ENCODE assay signal across 27 cellular contexts in the genomic region with DNA sequence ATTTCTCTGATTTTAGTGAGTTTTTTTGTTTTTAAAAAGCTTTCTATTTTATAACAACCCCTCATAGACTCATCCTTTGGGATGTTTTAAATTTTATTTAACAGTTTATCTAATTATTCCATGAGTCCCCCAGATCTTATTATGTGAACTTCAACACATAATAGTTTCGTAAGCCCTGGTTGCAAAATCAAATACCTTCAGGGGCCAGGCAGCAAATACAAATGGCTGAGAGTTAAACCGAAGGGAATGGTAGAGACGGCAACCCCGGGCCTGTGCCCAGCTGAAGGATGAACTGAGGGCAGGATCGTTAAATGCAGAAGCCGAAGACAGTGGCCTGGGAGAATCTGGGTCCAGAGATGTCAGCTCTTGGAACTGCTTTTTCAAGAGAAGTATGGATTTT.
DNase-seq lines count a peak whose midpoint lies in the region; ATAC-seq and TF ChIP-seq lines count a peak whose summit lies in the region.
"Had no signal": no experiment of that assay in that cellular context is flagged by ENCODE, and none has a peak within 500 bp of the region (broad histone marks: within the 10 kb centered on the region; RNA-seq: fewer than 3 reads in every experiment).

No MANE protein-coding gene starts in this region.

- H3K27ac ChIP-seq in PC-9 (peak overlapping the region; percentile 27; the same call in 1 of the 2 replicates), neutrophil (peak overlapping the region; percentile 76)
- H3K27ac ChIP-seq: stomach, transverse colon, WERI-Rb-1 had no signal

- peaks cover 21% of the 10 kb centered on the region for H3K4me1 ChIP-seq in PC-9 (replicated peaks; ENCODE audit: insufficient read depth)
- peaks cover 57 to 58% of the 10 kb centered on the region in 2 experiments for H3K4me1 ChIP-seq in neutrophil (ENCODE audit: control insufficient read depth in 1 of 2, insufficient read depth in 1 of 2, low read depth in 1 of 2, low read length in 1 of 2)
- H3K4me1 ChIP-seq: prostate gland had no signal

- no TSS peak for BruUV-seq in PC-9 (replicated peaks; lab: Mats Ljungman, UMichigan)

- H3K4me3 Mint-ChIP-seq in CD14-positive monocyte: no peak overlapping the region
- H3K4me3 Mint-ChIP-seq: activated CD4-positive, alpha-beta T cell treated with anti-CD3 and anti-CD28 coated beads, Interleukin-2, amount 10 ng/mL, durations not matched to agents 24 days and 14 days; activated T-cell treated with anti-CD3 and anti-CD28 coated beads, Interleukin-2, amount 50 U/mL, for 4 hours; H9; memory B cell; T-helper 2 cell treated with Interferon-gamma antibody and Interleukin-4, amounts not matched to agents 5 μg/mL and 100 μg/mL, for 36 hours had no signal

- peaks cover 15% of the 10 kb centered on the region for H3F3A ChIP-seq in PC-9 (ENCODE audit: insufficient read depth, low read depth)

- no peaks in the 10 kb centered on the region for H3K9me2 ChIP-seq in PC-9 (ENCODE audit: insufficient read depth)

- no peaks in the 10 kb centered on the region for H3K79me2 ChIP-seq in PC-9 (ENCODE audit: low read depth)

- H3K4me3 ChIP-seq in PC-9 (no peak overlapping the region), fibroblast of pulmonary artery (replicated peaks; ENCODE audit: low read depth, low read length) (no peak overlapping the region), neutrophil (ENCODE audit: low read depth in 1 of 2, low read length in 1 of 2) (no peak overlapping the region)
- H3K4me3 ChIP-seq: prostate gland, stomach, transverse colon had no signal

- no peak for ATAC-seq in HG02973 (IDR thresholded peaks at IDR 0.05; ENCODE audit: unreplicated experiment)
- ATAC-seq: activated T-cell treated with anti-CD3 and anti-CD28 coated beads, Interleukin-2, amount 50 U/mL, for 4 hours; PC-3; Right ventricle myocardium inferior had no signal

- peaks cover 69% of the 10 kb centered on the region for H3K4me1 Mint-ChIP-seq in CD14-positive monocyte

- H3K27me3 Mint-ChIP-seq in CD14-positive monocyte (ENCODE audit: low read depth in 3 of 3): no peaks in the 10 kb centered on the region
- H3K27me3 Mint-ChIP-seq: activated CD4-positive, alpha-beta T cell treated with anti-CD3 and anti-CD28 coated beads, Interleukin-2, amount 10 ng/mL, durations not matched to agents 24 days and 14 days; memory B cell had no signal

- H3K36me3 ChIP-seq in PC-9 (ENCODE audit: low read depth) (peaks cover 27% of the 10 kb centered on the region), neutrophil (peaks cover 46% of the 10 kb centered on the region)
- H3K36me3 ChIP-seq: prostate gland, WERI-Rb-1 had no signal

- POLR2A ChIA-PET in PC-9 (lab: Charles Lee; ENCODE audit: unreplicated experiment): no interaction called here

- H2AFZ ChIP-seq in PC-9: no peak overlapping the region

- CTCF ChIA-PET in PC-9 (lab: Charles Lee): no interaction called here

- H3K9me3 ChIP-seq in PC-9 (ENCODE audit: insufficient read depth, low read depth): no peaks in the 10 kb centered on the region; the same call in 1 of the 2 replicates
- no peaks in the 10 kb centered on the region for H3K9me3 ChIP-seq in neutrophil
- H3K9me3 ChIP-seq: prostate gland, stomach, transverse colon had no signal

- H3K4me2 ChIP-seq in PC-9: peak overlapping the region; percentile 51

- H3K9me3 Mint-ChIP-seq in CD14-positive monocyte: peaks cover 0 to under 1% (median 0%) of the 10 kb centered on the region in 7 donors
- H3K9me3 Mint-ChIP-seq: activated CD4-positive, alpha-beta T cell treated with anti-CD3 and anti-CD28 coated beads, Interleukin-2, amount 10 ng/mL, durations not matched to agents 24 days and 14 days; activated T-cell treated with anti-CD3 and anti-CD28 coated beads, Interleukin-2, amount 50 U/mL, for 4 hours; H9; T-helper 2 cell treated with Interferon-gamma antibody and Interleukin-4, amounts not matched to agents 5 μg/mL and 100 μg/mL, for 36 hours had no signal

- H4K20me1 ChIP-seq in PC-9 (ENCODE audit: insufficient read depth): no peaks in the 10 kb centered on the region

- no peak for DNase-seq in CD14-positive monocyte (ENCODE audit: low spot score)
- DNase-seq in PC-9: peak in 1 of 2 experiments; percentile 55
- DNase-seq in fibroblast of pulmonary artery (ENCODE audit: low read depth): peak; percentile 39
- no peak for DNase-seq in SKM-1 treated with dmso at 0.1 percent for 144 hours (lab: John Stamatoyannopoulos, UW; ENCODE audit: unreplicated experiment)
- no peak for DNase-seq in DMS 273 treated with DMSO at 0.1 percent for 48 hours (lab: John Stamatoyannopoulos, UW)
- DNase-seq in GDM1 (lab: John Stamatoyannopoulos, UW): no peak
- DNase-seq: ACHN; activated CD4-positive, alpha-beta T cell treated with anti-CD3 and anti-CD28 coated beads, Interleukin-2, amount 10 ng/mL, durations not matched to agents 24 days and 14 days; activated gamma-delta T cell treated with Interleukin-2 at 50 U/mL for 16 hours; activated T-cell treated with anti-CD3 and anti-CD28 coated beads, Interleukin-2, amount 50 U/mL, for 4 hours; effector CD4-positive, alpha-beta T cell; GF-D8; H9; KBM-7; MM.1S; NCI-H1436 treated with DMSO at 0.1 percent for 48 hours; NCI-H446 treated with DMSO at 0.1 percent for 48 hours; PC-3; stomach; transverse colon; WERI-Rb-1 had no signal

- H3K27me3 ChIP-seq in PC-9 (ENCODE audit: insufficient read depth, low read depth) (no peaks in the 10 kb centered on the region), neutrophil (no peaks in the 10 kb centered on the region)
- H3K27me3 ChIP-seq: stomach, transverse colon had no signal

- H3K27ac Mint-ChIP-seq in CD14-positive monocyte: peak overlapping the region; percentile 28 to 83 (median 65)
- H3K27ac Mint-ChIP-seq: activated CD4-positive, alpha-beta T cell treated with anti-CD3 and anti-CD28 coated beads, Interleukin-2, amount 10 ng/mL, durations not matched to agents 24 days and 14 days; H9; T-helper 2 cell treated with Interferon-gamma antibody and Interleukin-4, amounts not matched to agents 5 μg/mL and 100 μg/mL, for 36 hours had no signal

- TF ChIP-seq CTCF in CD14-positive monocyte (IDR thresholded peaks at IDR 0.05): no peak
- no peak for TF ChIP-seq CTCF in PC-9 (conservative IDR thresholded peaks at IDR 0.05)
- TF ChIP-seq CTCF in fibroblast of pulmonary artery (IDR thresholded peaks at IDR 0.05; ENCODE audit: low read length, missing control alignments): no peak
- no peak for TF ChIP-seq CTCF in neutrophil (IDR thresholded peaks at IDR 0.05)

- H3K36me3 Mint-ChIP-seq in CD14-positive monocyte: peaks cover 41 to 63% of the 10 kb centered on the region in 2 donors

- intact Hi-C loops in CD14-positive monocyte (cut with micrococcal nuclease) (no loop called here), PC-9 (cut with micrococcal nuclease; ENCODE audit: unreplicated experiment) (no loop called here)
